In genomic region chr2:48221846-48222516, GRCh38 we compare ENCODE assay signal across 16 cellular contexts.
DNase-seq lines count a peak whose midpoint lies in the region; ATAC-seq and TF ChIP-seq lines count a peak whose summit lies in the region.
"Had no signal": no experiment of that assay in that cellular context is flagged by ENCODE, and none has a peak within 500 bp of the region (broad histone marks: within the 10 kb centered on the region; RNA-seq: fewer than 3 reads in every experiment).

No MANE protein-coding gene starts in this region.

- H3K9me3 ChIP-seq in Panc1 (ENCODE audit: control insufficient read depth, insufficient read depth, low read depth, low read length): no peaks in the 10 kb centered on the region

- ATAC-seq in Panc1: no peak
- ATAC-seq in HG03108 (IDR thresholded peaks at IDR 0.05; ENCODE audit: unreplicated experiment): no peak
- no peak for ATAC-seq in omental fat pad (ENCODE audit: low FRiP score)
- ATAC-seq in HG02610 (IDR thresholded peaks at IDR 0.05; ENCODE audit: unreplicated experiment): no peak
- ATAC-seq: activated CD8-positive, alpha-beta memory T cell treated with anti-CD3 and anti-CD28 coated beads, Interleukin-2, amount 10 ng/mL, durations not matched to agents 7 days and 5 days; CD8-positive, alpha-beta T cell; left colon; sciatic nerve had no signal

- peak; percentile 50 for DNase-seq in HPDE6-E6E7 (ENCODE audit: extremely low spot score)
- peak; percentile 92 for DNase-seq in Panc1 (ENCODE audit: low read depth, low spot score)
- peak; percentile 16 to 55 for DNase-seq in foreskin fibroblast
- no peak for DNase-seq in omental fat pad (ENCODE audit: low spot score)
- no peak for DNase-seq in cerebellum (ENCODE audit: low spot score)
- DNase-seq: activated CD8-positive, alpha-beta memory T cell treated with anti-CD3 and anti-CD28 coated beads, Interleukin-2, amount 10 ng/mL, durations not matched to agents 7 days and 5 days; activated effector memory CD4-positive, alpha-beta T cell treated with Interleukin-2 at 50 U/mL for 16 hours; CD8-positive, alpha-beta T cell; left colon; SHP77; stimulated activated CD4-positive, alpha-beta T cell treated with anti-CD3 and anti-CD28 coated beads, Interleukin-1b, Interleukin-23, amount 100 ng/mL, for 48 hours had no signal

- no TSS peak for BruUV-seq in Panc1 (replicated peaks; lab: Mats Ljungman, UMichigan)

- in situ Hi-C loops in Panc1 (cut with HindIII; ENCODE audit: low pct_unique_long_range_greater_than_20kb, low sequenced_read_pairs): no loop called here

- H3K4me1 ChIP-seq in Panc1 (ENCODE audit: control insufficient read depth, insufficient read depth, low read length): no peaks in the 10 kb centered on the region

- H3K36me3 ChIP-seq in Panc1 (ENCODE audit: control insufficient read depth, insufficient read depth, low read length): no peaks in the 10 kb centered on the region
- H3K36me3 ChIP-seq: cardiac muscle cell had no signal

- H3K27me3 ChIP-seq in Panc1 (ENCODE audit: control insufficient read depth, insufficient read depth, low read length): no peaks in the 10 kb centered on the region
- H3K27me3 ChIP-seq: cardiac muscle cell had no signal

- H3K4me3 ChIP-seq in Panc1 (ENCODE audit: low read depth in 2 of 2, low read length in 2 of 2) (no peak overlapping the region), foreskin fibroblast (ENCODE audit: low read depth in 1 of 2, low read length in 2 of 2) (no peak overlapping the region)
- H3K4me3 ChIP-seq: cardiac muscle cell had no signal

- intact Hi-C loops in Panc1 (cut with micrococcal nuclease; ENCODE audit: unreplicated experiment): loop anchor here (10.0 kb wide), 1 partner anchor 203 kb away; no protein-coding TSS in a partner anchor

- POLR2A ChIA-PET in Panc1 (lab: Charles Lee): interaction anchor here (0.7 kb wide), 1 partner anchor 244 kb away, joined by 5 read pairs; no protein-coding TSS in a partner anchor

- no peak for TF ChIP-seq CTCF in 22Rv1 (IDR thresholded peaks at IDR 0.05)
- TF ChIP-seq CTCF in Panc1 (IDR thresholded peaks at IDR 0.05): no peak
- TF ChIP-seq CTCF in foreskin fibroblast (IDR thresholded peaks at IDR 0.05; ENCODE audit: low read depth, low read length): no peak
- no peak for TF ChIP-seq CTCF in omental fat pad (IDR thresholded peaks at IDR 0.05)

- H3K27ac ChIP-seq in 22Rv1 (peak overlapping the region; percentile 54), Panc1 (ENCODE audit: low read length) (no peak overlapping the region)
- H3K27ac ChIP-seq: cardiac muscle cell had no signal

- CTCF ChIA-PET in Panc1 (lab: Charles Lee): no interaction called here

Comparison
In these comparisons a context has a peak if more than half of its experiments do, and no peak if none do; other contexts are left out.
1. DNase-seq: peak in HPDE6-E6E7 (single experiment), Panc1 (single experiment) and foreskin fibroblast (2 of 2); none in omental fat pad (single experiment) and cerebellum (single experiment).